ENCODE assay signal across 1 cellular context in genomic region chr9:89318123-89319014, GRCh38.
A peak's percentile ranks its signal among the peaks of the same experiment; 100 is the strongest.
TF ChIP-seq lines count a peak whose summit lies in the region.

TSS of gene SECISBP2 (plus strand) at chr9:89318500. CDS start at chr9:89318577, 77 bp downstream.

TF ChIP-seq in K562, 482 proteins besides CTCF, POLR2A, EP300 and RAD21 (continued from another document):
- TF ChIP-seq, protein P1, sequence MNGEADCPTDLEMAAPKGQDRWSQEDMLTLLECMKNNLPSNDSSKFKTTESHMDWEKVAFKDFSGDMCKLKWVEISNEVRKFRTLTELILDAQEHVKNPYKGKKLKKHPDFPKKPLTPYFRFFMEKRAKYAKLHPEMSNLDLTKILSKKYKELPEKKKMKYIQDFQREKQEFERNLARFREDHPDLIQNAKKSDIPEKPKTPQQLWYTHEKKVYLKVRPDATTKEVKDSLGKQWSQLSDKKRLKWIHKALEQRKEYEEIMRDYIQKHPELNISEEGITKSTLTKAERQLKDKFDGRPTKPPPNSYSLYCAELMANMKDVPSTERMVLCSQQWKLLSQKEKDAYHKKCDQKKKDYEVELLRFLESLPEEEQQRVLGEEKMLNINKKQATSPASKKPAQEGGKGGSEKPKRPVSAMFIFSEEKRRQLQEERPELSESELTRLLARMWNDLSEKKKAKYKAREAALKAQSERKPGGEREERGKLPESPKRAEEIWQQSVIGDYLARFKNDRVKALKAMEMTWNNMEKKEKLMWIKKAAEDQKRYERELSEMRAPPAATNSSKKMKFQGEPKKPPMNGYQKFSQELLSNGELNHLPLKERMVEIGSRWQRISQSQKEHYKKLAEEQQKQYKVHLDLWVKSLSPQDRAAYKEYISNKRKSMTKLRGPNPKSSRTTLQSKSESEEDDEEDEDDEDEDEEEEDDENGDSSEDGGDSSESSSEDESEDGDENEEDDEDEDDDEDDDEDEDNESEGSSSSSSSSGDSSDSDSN (IDR thresholded peaks at IDR 0.05; ENCODE audit: borderline replicate concordance in 1 of 2, low read depth in 2 of 2, low read length in 2 of 2): no peak
- TF ChIP-seq SMARCA5 (IDR thresholded peaks at IDR 0.05): no peak
- TF ChIP-seq ZNF133 (CRISPR knock-in tag; IDR thresholded peaks at IDR 0.05): no peak
- 0 out of 2 replicates have a peak, but pooled peaks have one; percentile 55 for TF ChIP-seq E2F3 (CRISPR knock-in tag; IDR thresholded peaks at IDR 0.05)
- TF ChIP-seq, protein P2, sequence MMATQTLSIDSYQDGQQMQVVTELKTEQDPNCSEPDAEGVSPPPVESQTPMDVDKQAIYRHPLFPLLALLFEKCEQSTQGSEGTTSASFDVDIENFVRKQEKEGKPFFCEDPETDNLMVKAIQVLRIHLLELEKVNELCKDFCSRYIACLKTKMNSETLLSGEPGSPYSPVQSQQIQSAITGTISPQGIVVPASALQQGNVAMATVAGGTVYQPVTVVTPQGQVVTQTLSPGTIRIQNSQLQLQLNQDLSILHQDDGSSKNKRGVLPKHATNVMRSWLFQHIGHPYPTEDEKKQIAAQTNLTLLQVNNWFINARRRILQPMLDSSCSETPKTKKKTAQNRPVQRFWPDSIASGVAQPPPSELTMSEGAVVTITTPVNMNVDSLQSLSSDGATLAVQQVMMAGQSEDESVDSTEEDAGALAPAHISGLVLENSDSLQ (IDR thresholded peaks at IDR 0.05): peak; percentile 41; the same call in 1 of the 2 replicates
- no peak for TF ChIP-seq KLF6 (CRISPR knock-in tag; IDR thresholded peaks at IDR 0.05; ENCODE audit: borderline replicate concordance)
- TF ChIP-seq YY1 (IDR thresholded peaks at IDR 0.05; ENCODE audit: borderline replicate concordance in 1 of 3, control insufficient read depth in 1 of 3, extremely low read depth in 1 of 3, insufficient read depth in 3 of 3, insufficient read length in 1 of 3, insufficient replicate concordance in 2 of 3, low read depth in 1 of 3, low read length in 2 of 3): peak in 2 of 3 experiments; percentile 18 to 53
- no peak for TF ChIP-seq ZC3H8 (IDR thresholded peaks at IDR 0.05)
- TF ChIP-seq NCOR1 (IDR thresholded peaks at IDR 0.05): peak; percentile 51
- TF ChIP-seq ZNF561 (CRISPR knock-in tag; conservative IDR thresholded peaks at IDR 0.05): no peak
- no peak for TF ChIP-seq NR2F6 (CRISPR knock-in tag; IDR thresholded peaks at IDR 0.05)
- TF ChIP-seq CBFA2T3 (IDR thresholded peaks at IDR 0.05): no peak
- no peak for TF ChIP-seq KDM2B (CRISPR knock-in tag; IDR thresholded peaks at IDR 0.05)
- TF ChIP-seq POLR2B (IDR thresholded peaks at IDR 0.05; ENCODE audit: low read depth, partially characterized antibody): peak; percentile 80
- peak; percentile 95 for TF ChIP-seq ETV1 (tag; conservative IDR thresholded peaks at IDR 0.05; ENCODE audit: low read depth)
- no peak for TF ChIP-seq ARID3B (CRISPR knock-in tag; IDR thresholded peaks at IDR 0.05; ENCODE audit: borderline replicate concordance)
- peak; percentile 96 for TF ChIP-seq SAP30 (IDR thresholded peaks at IDR 0.05; ENCODE audit: borderline replicate concordance, insufficient read depth, low read depth, low read length, poor library complexity, severe bottlenecking)
- no peak for TF ChIP-seq HIVEP1 (CRISPR knock-in tag; IDR thresholded peaks at IDR 0.05)
- 0 out of 2 replicates have a peak, but pooled peaks have one; percentile 43 for TF ChIP-seq GATAD2B (IDR thresholded peaks at IDR 0.05; ENCODE audit: borderline replicate concordance)
- TF ChIP-seq ZNF57 (CRISPR knock-in tag; IDR thresholded peaks at IDR 0.05): no peak
- TF ChIP-seq NFE2 (IDR thresholded peaks at IDR 0.05; ENCODE audit: low read depth): peak; percentile 35; the same call in 1 of the 2 replicates
- TF ChIP-seq SREBF1 (IDR thresholded peaks at IDR 0.05; ENCODE audit: borderline replicate concordance, low read depth, low read length): no peak
- no peak for TF ChIP-seq ZNF695 (CRISPR knock-in tag; IDR thresholded peaks at IDR 0.05)
- TF ChIP-seq ZNF12 (CRISPR knock-in tag; IDR thresholded peaks at IDR 0.05): no peak
- TF ChIP-seq TCFL5 (CRISPR knock-in tag; conservative IDR thresholded peaks at IDR 0.05): no peak
- peak; percentile 97 for TF ChIP-seq RBM22 (IDR thresholded peaks at IDR 0.05; ENCODE audit: low read depth, low read length, poor library complexity, severe bottlenecking)
- peak; percentile 66; the same call in 1 of the 2 replicates for TF ChIP-seq ESRRA (IDR thresholded peaks at IDR 0.05; ENCODE audit: borderline replicate concordance, low read depth)
- TF ChIP-seq MXI1 (IDR thresholded peaks at IDR 0.05; ENCODE audit: low read depth, low read length): peak; percentile 59
- peak; percentile 26 to 90; a peak in 3 of 4 replicates for TF ChIP-seq NONO (IDR thresholded peaks at IDR 0.05; ENCODE audit: low read depth in 2 of 2, low read length in 1 of 2)
- peak; percentile 76 for TF ChIP-seq FUS (optimal IDR thresholded peaks at IDR 0.05; ENCODE audit: low read depth, low read length)
- TF ChIP-seq ZNF76 (CRISPR knock-in tag; IDR thresholded peaks at IDR 0.05; ENCODE audit: borderline replicate concordance): no peak
- peak; percentile 83 for TF ChIP-seq SUPT5H (IDR thresholded peaks at IDR 0.05)
- 0 out of 2 replicates have a peak, but pooled peaks have one; percentile 36 for TF ChIP-seq SOX6 (IDR thresholded peaks at IDR 0.05)
- no peak for TF ChIP-seq NR2C2 (CRISPR knock-in tag; IDR thresholded peaks at IDR 0.05)
- peak; percentile 76 for TF ChIP-seq NR2C2 (tag; IDR thresholded peaks at IDR 0.05)
- peak; percentile 50 for TF ChIP-seq FOSL1 (tag; conservative IDR thresholded peaks at IDR 0.05)
- TF ChIP-seq ZNF354B (CRISPR knock-in tag; IDR thresholded peaks at IDR 0.05): no peak
- TF ChIP-seq NR3C1 (CRISPR knock-in tag; IDR thresholded peaks at IDR 0.05): no peak
- no peak for TF ChIP-seq RAD51 (IDR thresholded peaks at IDR 0.05; ENCODE audit: borderline replicate concordance, low read depth)
- TF ChIP-seq TEAD4 (IDR thresholded peaks at IDR 0.05; ENCODE audit: low read length): 0 out of 2 replicates have a peak, but pooled peaks have one; percentile 14
- no peak for TF ChIP-seq TEAD4 (CRISPR knock-in tag; IDR thresholded peaks at IDR 0.05; ENCODE audit: borderline replicate concordance)
- TF ChIP-seq NFIC (IDR thresholded peaks at IDR 0.05): peak; percentile 45
- TF ChIP-seq CHD2 (IDR thresholded peaks at IDR 0.05; ENCODE audit: low read depth, low read length): 0 out of 2 replicates have a peak, but pooled peaks have one; percentile 11
- peak; percentile 60; the same call in 1 of the 2 replicates for TF ChIP-seq LCOR (CRISPR knock-in tag; IDR thresholded peaks at IDR 0.05)
- no peak for TF ChIP-seq ZNF124 (CRISPR knock-in tag; IDR thresholded peaks at IDR 0.05)
- TF ChIP-seq FOXK1 (CRISPR knock-in tag; IDR thresholded peaks at IDR 0.05; ENCODE audit: borderline replicate concordance): no peak
- TF ChIP-seq NEUROD1 (IDR thresholded peaks at IDR 0.05; ENCODE audit: borderline replicate concordance, low read depth, low read length, partially characterized antibody): peak; percentile 56
- no peak for TF ChIP-seq TFAM (CRISPR knock-in tag; conservative IDR thresholded peaks at IDR 0.05)
- no peak for TF ChIP-seq CGGBP1 (CRISPR knock-in tag; IDR thresholded peaks at IDR 0.05)
